ENCODE assay signal across 8 cellular contexts in the genomic region with DNA sequence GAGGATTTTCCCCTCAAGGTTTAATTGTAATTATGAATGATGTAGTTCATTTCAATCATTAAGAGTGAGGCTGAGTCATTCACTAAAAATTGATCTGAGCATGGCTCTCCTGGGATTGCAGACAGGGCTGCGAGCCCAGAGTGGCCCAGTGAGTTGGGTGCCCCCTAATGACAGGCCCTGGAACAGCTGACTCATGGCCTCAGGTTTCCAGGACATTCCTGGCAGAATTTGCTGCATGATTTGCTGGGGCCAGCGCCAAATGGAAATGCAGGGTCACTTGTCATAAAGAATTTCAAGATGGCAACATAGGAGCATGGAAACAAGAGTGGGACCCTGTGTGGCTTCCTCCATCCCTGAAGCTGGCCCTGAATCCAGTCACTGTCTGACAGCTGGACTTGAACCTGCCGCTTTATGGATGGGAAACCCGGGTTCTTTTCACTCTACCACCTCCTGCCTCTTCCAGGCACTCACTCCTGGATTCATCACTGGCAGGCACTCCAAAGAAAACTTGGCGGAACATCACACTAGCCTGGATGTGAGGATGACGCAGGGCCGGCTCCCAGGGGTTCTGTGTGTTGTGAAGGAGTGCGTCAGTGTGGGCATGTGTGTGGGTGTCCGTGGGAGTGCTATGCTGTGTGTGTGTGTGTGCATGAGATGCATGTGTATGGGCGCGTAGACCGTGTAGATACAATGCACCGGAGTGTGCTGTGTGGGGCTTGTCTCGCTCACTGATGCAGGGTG. TPM values are rescaled to one million over a fixed set of nuclear protein-coding genes. Genes with fewer than 3 reads are reported as not detected.
DNase-seq lines count a peak whose midpoint lies in the region; ATAC-seq, FAIRE-seq and TF ChIP-seq lines count a peak whose summit lies in the region.

No MANE protein-coding gene starts in this region.

- DNase-seq in AG10803 (ENCODE audit: low read depth) (peak; percentile 59), GM20000 (ENCODE audit: low spot score) (no peak), NCI-H69 (lab: John Stamatoyannopoulos, UW) (peak; percentile 62), endothelial cell of umbilical vein (ENCODE audit: low read depth, low spot score) (peak; percentile 46), GM12892 (ENCODE audit: insufficient read length) (no peak)

- TF ChIP-seq POLR2A in endothelial cell of umbilical vein (IDR thresholded peaks at IDR 0.05; ENCODE audit: low read depth, low read length) (no peak), GM12892 (IDR thresholded peaks at IDR 0.05; ENCODE audit: low read depth, low read length) (no peak)

- BruUV-seq in endothelial cell of umbilical vein (replicated peaks; lab: Mats Ljungman, UMichigan), result no TSS peak

- H3K9me3 ChIP-seq in endothelial cell of umbilical vein (replicated peaks; ENCODE audit: control insufficient read depth, insufficient read depth, low read length), result no peaks in the 10 kb centered on the region
- H3K9me3 ChIP-seq in neutrophil, result no peaks in the 10 kb centered on the region

- H3K9ac ChIP-seq in endothelial cell of umbilical vein (replicated peaks; ENCODE audit: extremely low read depth, insufficient read depth, low read length), result no peak overlapping the region

- ATAC-seq in HG03457 (IDR thresholded peaks at IDR 0.05; ENCODE audit: unreplicated experiment), result no peak
- ATAC-seq in GM18861 (IDR thresholded peaks at IDR 0.05; ENCODE audit: unreplicated experiment), result no peak

- no peaks in the 10 kb centered on the region for H4K20me1 ChIP-seq in endothelial cell of umbilical vein (replicated peaks; ENCODE audit: control insufficient read depth, extremely low read depth, insufficient read depth, low read length)

- no peaks in the 10 kb centered on the region for H3K9me1 ChIP-seq in endothelial cell of umbilical vein (replicated peaks; ENCODE audit: control insufficient read depth, extremely low read depth, insufficient read depth, low read length)

- no peak overlapping the region for H3K4me2 ChIP-seq in endothelial cell of umbilical vein (ENCODE audit: insufficient read depth, low read length)

- TF ChIP-seq CTCF in AG10803 (conservative IDR thresholded peaks at IDR 0.05; ENCODE audit: low read length) (peak; percentile 60), GM20000 (IDR thresholded peaks at IDR 0.05; ENCODE audit: extremely low read depth, missing control alignments) (peak; percentile 27), endothelial cell of umbilical vein (IDR thresholded peaks at IDR 0.05; ENCODE audit: extremely low read depth in 1 of 2, insufficient read depth in 1 of 2, low read depth in 1 of 2, low read length in 2 of 2) (peak; percentile 61 to 65), neutrophil (IDR thresholded peaks at IDR 0.05) (peak; percentile 58)

- no peak overlapping the region for H3K4me3 ChIP-seq in AG10803 (ENCODE audit: low read length)
- H3K4me3 ChIP-seq in endothelial cell of umbilical vein (replicated peaks in 1 of 3; ENCODE audit: insufficient read depth in 1 of 3, low read depth in 1 of 3, low read length in 3 of 3), result no peak overlapping the region
- H3K4me3 ChIP-seq in neutrophil (ENCODE audit: low read depth in 1 of 2, low read length in 1 of 2), result no peak overlapping the region

- H3K27ac ChIP-seq in endothelial cell of umbilical vein (ENCODE audit: insufficient read depth, low read depth, low read length) (no peak overlapping the region), neutrophil (peak overlapping the region; percentile 3)

- CTCF ChIA-PET in endothelial cell of umbilical vein (lab: Charles Lee), result interaction anchor here (0.7 to 1.0 kb wide), 2 partner anchors 11 to 264 kb away, joined by 3 to 6 read pairs; no protein-coding TSS in a partner anchor

- H3K36me3 ChIP-seq in endothelial cell of umbilical vein (ENCODE audit: control insufficient read depth in 2 of 2, extremely low read depth in 1 of 2, insufficient read depth in 2 of 2, low read length in 2 of 2), result no peaks in the 10 kb centered on the region
- no peaks in the 10 kb centered on the region for H3K36me3 ChIP-seq in neutrophil

- dilution Hi-C loops in endothelial cell of umbilical vein (cut with MboI; ENCODE audit: extremely low pct_ligation_motif_present, low sequenced_read_pairs), result no loop called here

- POLR2A ChIA-PET in endothelial cell of umbilical vein (lab: Charles Lee), result no interaction called here

- no peaks in the 10 kb centered on the region for H3K4me1 ChIP-seq in endothelial cell of umbilical vein (ENCODE audit: control insufficient read depth, extremely low read depth, insufficient read depth, low read length)
- peaks cover 32 to 39% of the 10 kb centered on the region in 2 experiments for H3K4me1 ChIP-seq in neutrophil (ENCODE audit: control insufficient read depth in 1 of 2, insufficient read depth in 1 of 2, low read depth in 1 of 2, low read length in 1 of 2)

- FAIRE-seq in endothelial cell of umbilical vein (lab: Jason Lieb, UNC) (peak; percentile 80), GM12892 (lab: Jason Lieb, UNC) (no peak)

- H2AFZ ChIP-seq in endothelial cell of umbilical vein (ENCODE audit: low read depth, low read length), result no peak overlapping the region

- intact Hi-C loops in endothelial cell of umbilical vein (cut with micrococcal nuclease), result no loop called here

- no peaks in the 10 kb centered on the region for H3K27me3 ChIP-seq in endothelial cell of umbilical vein (ENCODE audit: control insufficient read depth in 2 of 2, insufficient read depth in 2 of 2, low read length in 2 of 2)
- H3K27me3 ChIP-seq in neutrophil, result no peaks in the 10 kb centered on the region

- H3K79me2 ChIP-seq in endothelial cell of umbilical vein (ENCODE audit: control insufficient read depth, insufficient read depth, low read length), result no peaks in the 10 kb centered on the region

TF ChIP-seq in endothelial cell of umbilical vein, 7 proteins besides CTCF, POLR2A, EP300 and RAD21:
- TF ChIP-seq MYC (IDR thresholded peaks at IDR 0.05; ENCODE audit: low read depth, low read length), result no peak
- TF ChIP-seq FOS (IDR thresholded peaks at IDR 0.05; ENCODE audit: borderline replicate concordance, insufficient read depth, low read length), result peak; percentile 11
- TF ChIP-seq EZH2 (IDR thresholded peaks at IDR 0.05; ENCODE audit: borderline replicate concordance, low read depth, low read length, severe bottlenecking), result no peak

RNA-seq across cellular contexts. Expression of gene OTOF, which starts 15.2 kb away (rescaled TPM):
- total RNA-seq in endothelial cell of umbilical vein, result 0.16 and 0.22 TPM in 2 replicates
- 0.05 and 0.06 TPM in 2 replicates for polyA plus RNA-seq in endothelial cell of umbilical vein
- 0.01 and 0.03 TPM in 2 replicates for polyA plus RNA-seq in endothelial cell of umbilical vein (2011; cell fraction: cytosol; rRNA removed)
- 0.07 and 0.08 TPM in 2 replicates for polyA plus RNA-seq in endothelial cell of umbilical vein (2011; cell fraction: nucleus; rRNA removed)
- 0.05 TPM in 1 of 2 replicates, not detected in the other for polyA plus RNA-seq in endothelial cell of umbilical vein (2012)
- polyA minus RNA-seq in endothelial cell of umbilical vein, result not detected in 2 replicates
- not detected for polyA minus RNA-seq in endothelial cell of umbilical vein (2011; cell fraction: cytosol; rRNA and poly(A)+ RNA removed)
- not detected in 2 replicates for polyA minus RNA-seq in endothelial cell of umbilical vein (2011; cell fraction: nucleus; rRNA and poly(A)+ RNA removed)
- polyA plus RNA-seq in GM12892 (2012; ENCODE audit: missing spikeins), result not detected

Comparison
In these comparisons a context has a peak if more than half of its experiments do, and no peak if none do; other contexts are left out.
1. DNase-seq: peak in AG10803 (single experiment), NCI-H69 (single experiment) and endothelial cell of umbilical vein (single experiment); none in GM20000 (single experiment) and GM12892 (single experiment).
2. Peak in every context shown above with its lines, with median percentiles within 50 percentile points of each other: CTCF ChIP-seq.